31 cellular contexts compared by ENCODE assay signal in the genomic region with DNA sequence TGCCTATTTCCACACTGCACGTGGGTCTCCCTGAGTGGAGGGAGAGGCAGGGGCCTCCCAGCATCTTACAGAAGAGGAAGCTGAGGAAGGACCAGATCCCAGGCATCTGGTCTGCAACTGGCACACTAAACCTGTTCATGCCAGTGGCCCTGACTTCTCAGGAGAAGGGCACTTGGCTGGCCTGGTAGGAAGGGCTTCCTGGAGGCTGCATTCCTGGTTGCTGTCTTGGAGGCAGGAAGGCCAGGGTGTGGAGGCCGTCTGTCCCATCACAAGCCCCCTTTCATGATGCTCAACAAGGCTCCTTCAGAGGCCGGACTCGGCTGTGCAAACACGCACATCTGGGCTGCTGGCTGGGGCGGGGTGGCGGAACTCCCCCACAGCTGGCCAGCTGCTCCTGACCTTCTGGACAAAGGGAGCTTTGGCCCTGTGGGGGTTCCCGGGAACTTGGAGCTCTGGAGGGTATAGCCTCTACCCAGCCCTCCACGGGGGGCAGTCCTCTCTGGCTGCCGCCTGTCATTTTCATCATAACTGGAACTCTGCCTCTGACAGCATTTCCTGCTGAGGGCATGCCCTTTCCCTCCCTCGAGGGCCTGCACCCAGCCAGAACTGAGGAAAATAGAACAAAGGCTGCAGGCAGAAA. TPM values are rescaled to one million over a fixed set of nuclear protein-coding genes. Genes with fewer than 3 reads are reported as not detected.
"Had no signal": no experiment of that assay in that cellular context is flagged by ENCODE, and none has a peak within 500 bp of the region (broad histone marks: within the 10 kb centered on the region; RNA-seq: fewer than 3 reads in every experiment).

No MANE protein-coding gene starts in this region.

- DNase-seq: activated CD4-positive, alpha-beta T cell treated with anti-CD3 and anti-CD28 coated beads for 48 hours; activated CD4-positive, alpha-beta T cell treated with anti-CD3 and anti-CD28 coated beads, Interleukin-2, amount 50 U/mL, for 48 hours; activated CD8-positive, alpha-beta memory T cell treated with anti-CD3 and anti-CD28 coated beads, Interleukin-2, amount 50 U/mL, for 48 hours; activated gamma-delta T cell; activated naive CD4-positive, alpha-beta T cell treated with anti-CD3 and anti-CD28 coated beads, Interleukin-2, amount 10 ng/mL, durations not matched to agents 7 days and 5 days; activated naive CD8-positive, alpha-beta T cell treated with anti-CD3 and anti-CD28 coated beads, Interleukin-2, amount 10 ng/mL, durations not matched to agents 7 days and 5 days; activated T-cell treated with anti-CD3 and anti-CD28 coated beads, Interleukin-2, amount 50 U/mL, for 24 hours; effector CD4-positive, alpha-beta T cell; esophagus squamous epithelium; kidney glomerular epithelial cell; left ventricle myocardium superior; naive thymus-derived CD4-positive, alpha-beta T cell; pancreas; psoas muscle; stimulated activated naive B cell treated with anti-CD40 and anti-IgM and Interleukin-4, amounts not matched to agents 10 μg/mL and 1 μg/mL and 100 μg/mL, for 72 hours; stomach; T-helper 17 cell; T1000; thyroid gland; upper lobe of left lung; WERI-Rb-1 had no signal

- H3K4me3 ChIP-seq: ascending aorta, cardiac muscle cell, esophagus squamous epithelium, pancreas, psoas muscle, stomach, thyroid gland, upper lobe of left lung, vagina had no signal

- H3K36me3 ChIP-seq: ascending aorta, cardiac muscle cell, esophagus squamous epithelium, neutrophil, pancreas, stomach, thyroid gland, upper lobe of left lung, vagina, WERI-Rb-1 had no signal

- H3K27me3 ChIP-seq: ascending aorta, cardiac muscle cell, pancreas, thyroid gland, upper lobe of left lung, vagina had no signal

- H3K4me1 ChIP-seq: ascending aorta, stomach, thyroid gland, upper lobe of left lung, vagina had no signal

- H3K27ac Mint-ChIP-seq: activated naive CD4-positive, alpha-beta T cell treated with anti-CD3 and anti-CD28 coated beads, Interleukin-2, amount 10 ng/mL, durations not matched to agents 7 days and 5 days; activated naive CD8-positive, alpha-beta T cell treated with anti-CD3 and anti-CD28 coated beads, Interleukin-2, amount 10 ng/mL, durations not matched to agents 7 days and 5 days; activated T-cell treated with anti-CD3 and anti-CD28 coated beads, Interleukin-2, amount 50 U/mL, for 24 hours; dendritic cell treated with granulocyte-macrophage colony-stimulating factor and Interleukin-4, amounts not matched to agents 40 ng/mL and 50 ng/mL, for 4 days; mesothelial cell of epicardium; naive thymus-derived CD4-positive, alpha-beta T cell; stimulated activated naive B cell treated with anti-CD40 and anti-IgM and Interleukin-4, amounts not matched to agents 10 μg/mL and 1 μg/mL and 100 μg/mL, for 72 hours; T-helper 17 cell had no signal

- H3K36me3 Mint-ChIP-seq: activated naive CD4-positive, alpha-beta T cell treated with anti-CD3 and anti-CD28 coated beads, Interleukin-2, amount 10 ng/mL, durations not matched to agents 7 days and 5 days; activated naive CD8-positive, alpha-beta T cell treated with anti-CD3 and anti-CD28 coated beads, Interleukin-2, amount 10 ng/mL, durations not matched to agents 7 days and 5 days; brain; mesothelial cell of epicardium; stimulated activated naive B cell treated with anti-CD40 and anti-IgM and Interleukin-4, amounts not matched to agents 10 μg/mL and 1 μg/mL and 100 μg/mL, for 72 hours had no signal

- H3K4me1 Mint-ChIP-seq: activated naive CD4-positive, alpha-beta T cell treated with anti-CD3 and anti-CD28 coated beads, Interleukin-2, amount 10 ng/mL, durations not matched to agents 7 days and 5 days; activated naive CD8-positive, alpha-beta T cell treated with anti-CD3 and anti-CD28 coated beads, Interleukin-2, amount 10 ng/mL, durations not matched to agents 7 days and 5 days; mesothelial cell of epicardium; naive thymus-derived CD4-positive, alpha-beta T cell; stimulated activated naive B cell treated with anti-CD40 and anti-IgM and Interleukin-4, amounts not matched to agents 10 μg/mL and 1 μg/mL and 100 μg/mL, for 72 hours had no signal

- H3K4me3 Mint-ChIP-seq: activated naive CD4-positive, alpha-beta T cell treated with anti-CD3 and anti-CD28 coated beads, Interleukin-2, amount 10 ng/mL, durations not matched to agents 7 days and 5 days; activated naive CD8-positive, alpha-beta T cell treated with anti-CD3 and anti-CD28 coated beads, Interleukin-2, amount 10 ng/mL, durations not matched to agents 7 days and 5 days; activated T-cell treated with anti-CD3 and anti-CD28 coated beads, Interleukin-2, amount 50 U/mL, for 24 hours; brain; dendritic cell treated with granulocyte-macrophage colony-stimulating factor and Interleukin-4, amounts not matched to agents 40 ng/mL and 50 ng/mL, for 4 days; mesothelial cell of epicardium; naive thymus-derived CD4-positive, alpha-beta T cell; stimulated activated naive B cell treated with anti-CD40 and anti-IgM and Interleukin-4, amounts not matched to agents 10 μg/mL and 1 μg/mL and 100 μg/mL, for 72 hours; T-helper 17 cell had no signal

- H3K9me3 ChIP-seq: ascending aorta, esophagus squamous epithelium, neutrophil, pancreas, psoas muscle, stomach, thyroid gland, upper lobe of left lung, vagina had no signal

- H3K27ac ChIP-seq: ascending aorta, cardiac muscle cell, epithelial cell of prostate, neutrophil, stomach, thyroid gland, upper lobe of left lung, vagina, WERI-Rb-1 had no signal

- ATAC-seq: activated CD4-positive, CD25-positive, alpha-beta regulatory T cell treated with anti-CD3 and anti-CD28 coated beads, Interleukin-2, amount 50 U/mL, for 24 hours; naive thymus-derived CD4-positive, alpha-beta T cell; SK-N-SH treated with all-trans-retinoic acid at 6 μM for 48 hours; stimulated activated naive B cell treated with anti-CD40 and anti-IgM and Interleukin-4, amounts not matched to agents 10 μg/mL and 1 μg/mL and 100 μg/mL, for 72 hours; T-helper 17 cell had no signal

- H3K9me3 Mint-ChIP-seq: activated naive CD4-positive, alpha-beta T cell treated with anti-CD3 and anti-CD28 coated beads, Interleukin-2, amount 10 ng/mL, durations not matched to agents 7 days and 5 days; activated naive CD8-positive, alpha-beta T cell treated with anti-CD3 and anti-CD28 coated beads, Interleukin-2, amount 10 ng/mL, durations not matched to agents 7 days and 5 days; activated T-cell treated with anti-CD3 and anti-CD28 coated beads, Interleukin-2, amount 50 U/mL, for 24 hours; dendritic cell treated with granulocyte-macrophage colony-stimulating factor and Interleukin-4, amounts not matched to agents 40 ng/mL and 50 ng/mL, for 4 days; mesothelial cell of epicardium; naive thymus-derived CD4-positive, alpha-beta T cell; stimulated activated naive B cell treated with anti-CD40 and anti-IgM and Interleukin-4, amounts not matched to agents 10 μg/mL and 1 μg/mL and 100 μg/mL, for 72 hours had no signal

RNA-seq across cellular contexts. Expression of gene POU3F1, which starts 39.2 kb away (rescaled TPM):
- total RNA-seq: ascending aorta, left ventricle myocardium superior, stomach, thyroid gland, vagina had no signal
